Comparison of ENCODE assay signal across 10 cellular contexts in genomic region chr1:178243890-178244289, GRCh38.
"Had no signal": no experiment of that assay in that cellular context is flagged by ENCODE, and none has a peak within 500 bp of the region (broad histone marks: within the 10 kb centered on the region; RNA-seq: fewer than 3 reads in every experiment).

No MANE protein-coding gene starts in this region.

- H3K4me3 Mint-ChIP-seq: GM23338, H9, HFFc6 had no signal

- H2AFZ ChIP-seq: GM23338 had no signal

- FAIRE-seq: H1, H54 had no signal

- ATAC-seq: HCT116 had no signal

- H3K27ac ChIP-seq: HL-60, KMS-11 had no signal

- DNase-seq: H9, HFFc6, IMR-90, KBM-7 had no signal

- H3K27ac Mint-ChIP-seq: GM23338, H9, HFFc6 had no signal

- H3K9ac ChIP-seq: KMS-11 had no signal

- H3K4me2 ChIP-seq: GM23338, KMS-11 had no signal

- H3K4me3 ChIP-seq: GM23338 had no signal
